In genomic region chr15:52010633-52011595, GRCh38 we compare ENCODE assay signal across 9 cellular contexts. TPM values are rescaled to one million over a fixed set of nuclear protein-coding genes. Genes with fewer than 3 reads are reported as not detected.
DNase-seq lines count a peak whose midpoint lies in the region; ATAC-seq and TF ChIP-seq lines count a peak whose summit lies in the region.
"Had no signal": no experiment of that assay in that cellular context is flagged by ENCODE, and none has a peak within 500 bp of the region (broad histone marks: within the 10 kb centered on the region; RNA-seq: fewer than 3 reads in every experiment).

No MANE protein-coding gene starts in this region.

- H3K9ac ChIP-seq in endodermal cell (ENCODE audit: extremely low read depth, low read length, poor library complexity, severe bottlenecking) = no peak overlapping the region

- DNase-seq in activated CD4-positive, alpha-beta T cell treated with anti-CD3 and anti-CD28 coated beads, Interleukin-2, amount 50 U/mL, for 48 hours = peak; percentile 82 to 88
- no peak for DNase-seq in activated CD4-positive, alpha-beta T cell treated with anti-CD3 and anti-CD28 coated beads, Interleukin-2, amount 10 ng/mL, durations not matched to agents 7 days and 5 days
- peak; percentile 90 for DNase-seq in RKO (ENCODE audit: low spot score)
- DNase-seq in esophagus squamous epithelium (lab: John Stamatoyannopoulos, UW) = no peak
- DNase-seq in stomach = peak; percentile 71
- no peak for DNase-seq in endodermal cell
- no peak for DNase-seq in NCI-H446 treated with DMSO at 0.1 percent for 48 hours (lab: John Stamatoyannopoulos, UW)

- no peak for TF ChIP-seq POLR2A in esophagus squamous epithelium (IDR thresholded peaks at IDR 0.05)
- no peak for TF ChIP-seq POLR2A in stomach (IDR thresholded peaks at IDR 0.05)

- H3K27me3 Mint-ChIP-seq in activated CD4-positive, alpha-beta T cell treated with anti-CD3 and anti-CD28 coated beads, Interleukin-2, amount 10 ng/mL, durations not matched to agents 7 days and 5 days = no peaks in the 10 kb centered on the region
- no peaks in the 10 kb centered on the region for H3K27me3 Mint-ChIP-seq in endodermal cell (ENCODE audit: insufficient read depth)
- H3K27me3 Mint-ChIP-seq: dendritic cell treated with granulocyte-macrophage colony-stimulating factor and Interleukin-4, amounts not matched to agents 40 ng/mL and 50 ng/mL, for 4 days had no signal

- H3K4me3 ChIP-seq in esophagus squamous epithelium (peak overlapping the region in 1 of 4 donors; percentile 4), stomach (no peak overlapping the region), endodermal cell (ENCODE audit: low read length) (no peak overlapping the region)

- TF ChIP-seq EP300 in stomach (IDR thresholded peaks at IDR 0.05) = no peak

- H3K27ac ChIP-seq in esophagus squamous epithelium (peak overlapping the region; percentile 77 to 89 (median 82)), stomach (peak overlapping the region in 4 of 5 donors; percentile 15 to 64 (median 18)), endodermal cell (ENCODE audit: low read depth, low read length) (no peak overlapping the region)

- peaks cover 63% of the 10 kb centered on the region for H3K4me1 Mint-ChIP-seq in activated CD4-positive, alpha-beta T cell treated with anti-CD3 and anti-CD28 coated beads, Interleukin-2, amount 10 ng/mL, durations not matched to agents 7 days and 5 days
- peaks cover 26% of the 10 kb centered on the region for H3K4me1 Mint-ChIP-seq in endodermal cell

- 44 to 59% methylated on average over 14 of the region's 14 CpGs for WGBS in esophagus squamous epithelium, 2 donors
- WGBS in stomach, 5 donors = 42 to 65% (median 61%) methylated on average over 14 of the region's 14 CpGs
- WGBS in endodermal cell (ENCODE audit: insufficient coverage in 1 of 2, insufficient read length in 1 of 2), 2 experiments = 91 to 92% methylated on average over 9 to 13 of the region's 14 CpGs

- no peak for ATAC-seq in HG03520 (IDR thresholded peaks at IDR 0.05; ENCODE audit: unreplicated experiment)

- no peaks in the 10 kb centered on the region for H3K27me3 ChIP-seq in esophagus squamous epithelium
- H3K27me3 ChIP-seq in stomach = no peaks in the 10 kb centered on the region
- no peaks in the 10 kb centered on the region for H3K27me3 ChIP-seq in endodermal cell (ENCODE audit: control insufficient read depth, insufficient read depth, low read length, poor library complexity, severe bottlenecking)

- TF ChIP-seq CTCF in esophagus squamous epithelium (IDR thresholded peaks at IDR 0.05) (no peak), stomach (IDR thresholded peaks at IDR 0.05) (no peak), endodermal cell (conservative IDR thresholded peaks at IDR 0.05) (no peak)

- H3K4me1 ChIP-seq in esophagus squamous epithelium (peaks cover 10 to 83% (median 24%) of the 10 kb centered on the region in 3 donors), stomach (peaks cover 19 to 44% (median 33%) of the 10 kb centered on the region in 4 donors), endodermal cell (ENCODE audit: control insufficient read depth, insufficient read depth, low read length) (no peaks in the 10 kb centered on the region)

- no peaks in the 10 kb centered on the region for H3K9me3 Mint-ChIP-seq in activated CD4-positive, alpha-beta T cell treated with anti-CD3 and anti-CD28 coated beads, Interleukin-2, amount 10 ng/mL, durations not matched to agents 7 days and 5 days
- no peaks in the 10 kb centered on the region for H3K9me3 Mint-ChIP-seq in endodermal cell
- H3K9me3 Mint-ChIP-seq: dendritic cell treated with granulocyte-macrophage colony-stimulating factor and Interleukin-4, amounts not matched to agents 40 ng/mL and 50 ng/mL, for 4 days had no signal

- H3K36me3 ChIP-seq in esophagus squamous epithelium (no peaks in the 10 kb centered on the region), stomach (no peaks in the 10 kb centered on the region), endodermal cell (ENCODE audit: control insufficient read depth, insufficient read depth, low read length) (no peaks in the 10 kb centered on the region)

- H3K27ac Mint-ChIP-seq in activated CD4-positive, alpha-beta T cell treated with anti-CD3 and anti-CD28 coated beads, Interleukin-2, amount 10 ng/mL, durations not matched to agents 7 days and 5 days = no peak overlapping the region
- H3K27ac Mint-ChIP-seq in endodermal cell = no peak overlapping the region
- H3K27ac Mint-ChIP-seq: dendritic cell treated with granulocyte-macrophage colony-stimulating factor and Interleukin-4, amounts not matched to agents 40 ng/mL and 50 ng/mL, for 4 days had no signal

- POLR2A ChIA-PET in activated CD4-positive, alpha-beta T cell treated with anti-CD3 and anti-CD28 coated beads, Interleukin-2, amount 10 ng/mL, durations not matched to agents 7 days and 5 days (lab: Charles Lee) = no interaction called here

- intact Hi-C loops in esophagus squamous epithelium (cut with DNase I) (no loop called here), stomach (cut with DNase I; ENCODE audit: low total_unique reads) (no loop called here)

- H3K36me3 Mint-ChIP-seq in activated CD4-positive, alpha-beta T cell treated with anti-CD3 and anti-CD28 coated beads, Interleukin-2, amount 10 ng/mL, durations not matched to agents 7 days and 5 days (ENCODE audit: low read depth) = peaks cover 3% of the 10 kb centered on the region
- no peaks in the 10 kb centered on the region for H3K36me3 Mint-ChIP-seq in endodermal cell (ENCODE audit: low read depth)

- CTCF ChIA-PET in activated CD4-positive, alpha-beta T cell treated with anti-CD3 and anti-CD28 coated beads, Interleukin-2, amount 10 ng/mL, durations not matched to agents 7 days and 5 days (lab: Charles Lee) = interaction anchor here (1.1 kb wide), 1 partner anchor 39 kb away, joined by 3 read pairs; the partner anchor contains the start of gene LEO1

- H3K9me3 ChIP-seq in esophagus squamous epithelium (no peaks in the 10 kb centered on the region), stomach (no peaks in the 10 kb centered on the region), endodermal cell (ENCODE audit: control insufficient read depth, low read length) (no peaks in the 10 kb centered on the region)

- no peak overlapping the region for H3K4me3 Mint-ChIP-seq in activated CD4-positive, alpha-beta T cell treated with anti-CD3 and anti-CD28 coated beads, Interleukin-2, amount 10 ng/mL, durations not matched to agents 7 days and 5 days
- H3K4me3 Mint-ChIP-seq in endodermal cell = no peak overlapping the region
- H3K4me3 Mint-ChIP-seq: dendritic cell treated with granulocyte-macrophage colony-stimulating factor and Interleukin-4, amounts not matched to agents 40 ng/mL and 50 ng/mL, for 4 days had no signal

RNA-seq across cellular contexts. Expression of gene MAPK6, which starts 8.1 kb away (rescaled TPM):
- 10 to 100 TPM; 23.4 to 25.4 TPM for total RNA-seq in activated CD4-positive, alpha-beta T cell treated with anti-CD3 and anti-CD28 coated beads, Interleukin-2, amount 10 ng/mL, durations not matched to agents 7 days and 5 days
- 100 to 1,000 TPM in 1 of 4 donors, 10 to 100 TPM in 3; 53.8 to 162 (median 69.2) TPM for total RNA-seq in esophagus squamous epithelium
- total RNA-seq in stomach = 100 to 1,000 TPM in 1 of 5 donors, 10 to 100 TPM in 3, 1 to 10 TPM in 1; 2.3 to 159 (median 26.8) TPM
- 10 to 100 TPM in 2 of 3 donors, 1 to 10 TPM in 1; 8.3 to 13.3 (median 10.1) TPM for polyA plus RNA-seq in stomach
- 10 to 100 TPM; 80.2 to 81.6 TPM for total RNA-seq in endodermal cell
- polyA plus RNA-seq in endodermal cell (2013, experiment 1 of 2) = 81.4 TPM
- polyA plus RNA-seq in endodermal cell (2013, experiment 2 of 2) = 81.6 TPM

RNA-seq across cellular contexts. Expression of gene LEO1, which starts 39.3 kb away (rescaled TPM):
- total RNA-seq in activated CD4-positive, alpha-beta T cell treated with anti-CD3 and anti-CD28 coated beads, Interleukin-2, amount 10 ng/mL, durations not matched to agents 7 days and 5 days = 10 to 100 TPM; 32.0 to 34.4 TPM
- total RNA-seq in esophagus squamous epithelium (10 to 100 TPM; 23.5 to 38.3 (median 32.4) TPM), stomach (10 to 100 TPM in 3 of 5 donors, 1 to 10 TPM in 1, under 1 TPM in 1; 0.58 to 16.3 (median 10.6) TPM), endodermal cell (10 to 100 TPM; 25.6 to 26.5 TPM)
- polyA plus RNA-seq in stomach = 10 to 100 TPM in 2 of 3 donors, 1 to 10 TPM in 1; 9.5 to 13.7 (median 11.8) TPM
- polyA plus RNA-seq in endodermal cell (2013, experiment 1 of 2) = 27.2 TPM
- polyA plus RNA-seq in endodermal cell (2013, experiment 2 of 2) = 31.1 TPM

Comparison
In these comparisons a context has a peak if more than half of its experiments do, and no peak if none do; other contexts are left out.
1. DNase-seq: peak in activated CD4-positive, alpha-beta T cell treated with anti-CD3 and anti-CD28 coated beads, Interleukin-2, amount 50 U/mL, for 48 hours (2 of 2), RKO (single experiment) and stomach (single experiment); none in activated CD4-positive, alpha-beta T cell treated with anti-CD3 and anti-CD28 coated beads, Interleukin-2, amount 10 ng/mL, durations not matched to agents 7 days and 5 days (single experiment), esophagus squamous epithelium (single experiment), endodermal cell (single experiment) and NCI-H446 treated with DMSO at 0.1 percent for 48 hours (single experiment).